Comparison of ENCODE assay signal across 1 cellular context in the genomic region with DNA sequence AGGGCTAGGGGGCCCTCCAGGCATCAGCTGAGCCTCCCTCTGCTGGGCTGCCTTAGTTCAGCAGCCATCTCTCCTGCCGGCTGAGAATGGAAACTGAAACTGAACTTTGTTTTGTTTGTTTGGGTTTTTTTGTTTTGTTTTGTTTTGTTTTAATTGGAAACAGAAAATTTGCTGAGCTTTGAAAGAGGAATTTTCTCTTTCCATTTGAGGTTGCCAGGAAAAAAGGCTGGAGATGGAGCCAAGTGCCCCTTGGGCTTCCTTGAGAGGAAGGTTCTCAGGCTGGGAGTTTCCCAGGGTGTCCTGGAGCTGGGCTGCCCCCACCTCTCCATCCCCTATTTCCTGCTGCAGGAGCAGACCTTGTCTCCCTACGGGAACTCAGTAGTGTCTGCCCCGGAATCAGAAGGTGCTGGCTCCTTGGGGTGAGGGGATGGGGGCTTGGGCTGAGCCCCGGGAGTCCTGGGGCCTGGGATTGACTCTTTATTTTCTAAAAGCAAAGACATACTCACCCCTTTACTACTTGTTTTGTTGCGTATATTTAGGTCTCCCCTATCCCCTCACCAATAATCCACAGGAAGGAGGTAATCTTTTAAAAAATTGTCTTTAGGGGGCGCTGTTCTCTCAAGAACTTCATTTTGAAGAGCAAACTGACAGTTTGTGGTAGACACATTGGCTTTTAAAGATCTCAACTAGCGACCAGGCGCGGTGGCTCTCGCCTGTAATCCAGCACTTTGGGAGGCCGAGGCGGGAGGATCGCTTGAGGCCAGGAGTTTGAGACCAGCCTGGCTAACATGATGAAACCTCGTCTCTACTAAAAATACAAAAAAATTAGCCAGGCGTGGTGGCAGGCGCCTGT.
TF ChIP-seq lines count a peak whose summit lies in the region.

No MANE protein-coding gene starts in this region.

TF ChIP-seq in GM12878, 131 proteins besides CTCF, POLR2A, EP300 and RAD21 (continued from another document and continues in another):
- TF ChIP-seq, protein P1, sequence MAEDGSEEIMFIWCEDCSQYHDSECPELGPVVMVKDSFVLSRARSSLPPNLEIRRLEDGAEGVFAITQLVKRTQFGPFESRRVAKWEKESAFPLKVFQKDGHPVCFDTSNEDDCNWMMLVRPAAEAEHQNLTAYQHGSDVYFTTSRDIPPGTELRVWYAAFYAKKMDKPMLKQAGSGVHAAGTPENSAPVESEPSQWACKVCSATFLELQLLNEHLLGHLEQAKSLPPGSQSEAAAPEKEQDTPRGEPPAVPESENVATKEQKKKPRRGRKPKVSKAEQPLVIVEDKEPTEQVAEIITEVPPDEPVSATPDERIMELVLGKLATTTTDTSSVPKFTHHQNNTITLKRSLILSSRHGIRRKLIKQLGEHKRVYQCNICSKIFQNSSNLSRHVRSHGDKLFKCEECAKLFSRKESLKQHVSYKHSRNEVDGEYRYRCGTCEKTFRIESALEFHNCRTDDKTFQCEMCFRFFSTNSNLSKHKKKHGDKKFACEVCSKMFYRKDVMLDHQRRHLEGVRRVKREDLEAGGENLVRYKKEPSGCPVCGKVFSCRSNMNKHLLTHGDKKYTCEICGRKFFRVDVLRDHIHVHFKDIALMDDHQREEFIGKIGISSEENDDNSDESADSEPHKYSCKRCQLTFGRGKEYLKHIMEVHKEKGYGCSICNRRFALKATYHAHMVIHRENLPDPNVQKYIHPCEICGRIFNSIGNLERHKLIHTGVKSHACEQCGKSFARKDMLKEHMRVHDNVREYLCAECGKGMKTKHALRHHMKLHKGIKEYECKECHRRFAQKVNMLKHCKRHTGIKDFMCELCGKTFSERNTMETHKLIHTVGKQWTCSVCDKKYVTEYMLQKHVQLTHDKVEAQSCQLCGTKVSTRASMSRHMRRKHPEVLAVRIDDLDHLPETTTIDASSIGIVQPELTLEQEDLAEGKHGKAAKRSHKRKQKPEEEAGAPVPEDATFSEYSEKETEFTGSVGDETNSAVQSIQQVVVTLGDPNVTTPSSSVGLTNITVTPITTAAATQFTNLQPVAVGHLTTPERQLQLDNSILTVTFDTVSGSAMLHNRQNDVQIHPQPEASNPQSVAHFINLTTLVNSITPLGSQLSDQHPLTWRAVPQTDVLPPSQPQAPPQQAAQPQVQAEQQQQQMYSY (CRISPR knock-in tag; IDR thresholded peaks at IDR 0.05) = no peak
- no peak for TF ChIP-seq SMAD1 (IDR thresholded peaks at IDR 0.05; ENCODE audit: low read depth, partially characterized antibody)
- no peak for TF ChIP-seq WRNIP1 (IDR thresholded peaks at IDR 0.05; ENCODE audit: borderline replicate concordance, low read depth, low read length)
- TF ChIP-seq MYC (IDR thresholded peaks at IDR 0.05; ENCODE audit: insufficient read depth, insufficient read length, insufficient replicate concordance, low read length, severe bottlenecking) = no peak
- TF ChIP-seq MYB (IDR thresholded peaks at IDR 0.05; ENCODE audit: borderline replicate concordance, low read depth, low read length) = no peak
- peak; percentile 70 to 83 for TF ChIP-seq IKZF2 (IDR thresholded peaks at IDR 0.05)
- TF ChIP-seq HCFC1 (IDR thresholded peaks at IDR 0.05; ENCODE audit: low read length) = no peak
- no peak for TF ChIP-seq BACH1 (IDR thresholded peaks at IDR 0.05; ENCODE audit: borderline replicate concordance)
- TF ChIP-seq NBN (IDR thresholded peaks at IDR 0.05) = peak; percentile 48; the same call in 1 of the 2 replicates
- peak; percentile 55 for TF ChIP-seq SMARCA5 (IDR thresholded peaks at IDR 0.05)
- no peak for TF ChIP-seq KDM1A (IDR thresholded peaks at IDR 0.05; ENCODE audit: borderline replicate concordance)
- no peak for TF ChIP-seq EED (IDR thresholded peaks at IDR 0.05; ENCODE audit: low read depth)
- 0 out of 2 replicates have a peak, but pooled peaks have one; percentile 5 for TF ChIP-seq CREM (IDR thresholded peaks at IDR 0.05; ENCODE audit: low read depth)
- TF ChIP-seq RAD51 (IDR thresholded peaks at IDR 0.05) = peak; percentile 7; the same call in 1 of the 2 replicates
- TF ChIP-seq, protein P2, sequence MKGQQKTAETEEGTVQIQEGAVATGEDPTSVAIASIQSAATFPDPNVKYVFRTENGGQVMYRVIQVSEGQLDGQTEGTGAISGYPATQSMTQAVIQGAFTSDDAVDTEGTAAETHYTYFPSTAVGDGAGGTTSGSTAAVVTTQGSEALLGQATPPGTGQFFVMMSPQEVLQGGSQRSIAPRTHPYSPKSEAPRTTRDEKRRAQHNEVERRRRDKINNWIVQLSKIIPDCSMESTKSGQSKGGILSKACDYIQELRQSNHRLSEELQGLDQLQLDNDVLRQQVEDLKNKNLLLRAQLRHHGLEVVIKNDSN (IDR thresholded peaks at IDR 0.05; ENCODE audit: borderline replicate concordance, extremely low read length, insufficient read depth, low read depth, low read length) = no peak
- no peak for TF ChIP-seq POLR2AphosphoS2 (IDR thresholded peaks at IDR 0.05; ENCODE audit: low read depth, low read length)
- TF ChIP-seq RBBP5 (conservative IDR thresholded peaks at IDR 0.05) = 0 out of 2 replicates have a peak, but pooled peaks have one; percentile 47
- no peak for TF ChIP-seq TCF12 (IDR thresholded peaks at IDR 0.05; ENCODE audit: low read depth, low read length)
- no peak for TF ChIP-seq BRCA1 (IDR thresholded peaks at IDR 0.05; ENCODE audit: low read depth, low read length)
- TF ChIP-seq SP1 (IDR thresholded peaks at IDR 0.05; ENCODE audit: low read depth, low read length) = no peak
- peak; percentile 83 for TF ChIP-seq IKZF1 (conservative IDR thresholded peaks at IDR 0.05)
- no peak for TF ChIP-seq LARP7 (IDR thresholded peaks at IDR 0.05)
- peak; percentile 38; the same call in 1 of the 2 replicates for TF ChIP-seq MTA2 (IDR thresholded peaks at IDR 0.05; ENCODE audit: low read depth)
- TF ChIP-seq TCF7 (IDR thresholded peaks at IDR 0.05; ENCODE audit: borderline replicate concordance) = no peak
- TF ChIP-seq NFYA (IDR thresholded peaks at IDR 0.05; ENCODE audit: borderline replicate concordance, low read depth, low read length) = no peak
- peak; percentile 52; the same call in 1 of the 2 replicates for TF ChIP-seq SMC3 (IDR thresholded peaks at IDR 0.05; ENCODE audit: borderline replicate concordance, low read length)
- TF ChIP-seq POLR2AphosphoS5 (IDR thresholded peaks at IDR 0.05; ENCODE audit: low read length) = no peak
- TF ChIP-seq, protein P3, sequence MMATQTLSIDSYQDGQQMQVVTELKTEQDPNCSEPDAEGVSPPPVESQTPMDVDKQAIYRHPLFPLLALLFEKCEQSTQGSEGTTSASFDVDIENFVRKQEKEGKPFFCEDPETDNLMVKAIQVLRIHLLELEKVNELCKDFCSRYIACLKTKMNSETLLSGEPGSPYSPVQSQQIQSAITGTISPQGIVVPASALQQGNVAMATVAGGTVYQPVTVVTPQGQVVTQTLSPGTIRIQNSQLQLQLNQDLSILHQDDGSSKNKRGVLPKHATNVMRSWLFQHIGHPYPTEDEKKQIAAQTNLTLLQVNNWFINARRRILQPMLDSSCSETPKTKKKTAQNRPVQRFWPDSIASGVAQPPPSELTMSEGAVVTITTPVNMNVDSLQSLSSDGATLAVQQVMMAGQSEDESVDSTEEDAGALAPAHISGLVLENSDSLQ (IDR thresholded peaks at IDR 0.05) = peak; percentile 83
- 0 out of 3 replicates have a peak, but pooled peaks have one; percentile 15 for TF ChIP-seq POU2F2 (IDR thresholded peaks at IDR 0.05; ENCODE audit: borderline replicate concordance, low read depth, low read length)
- no peak for TF ChIP-seq TCF3 (IDR thresholded peaks at IDR 0.05; ENCODE audit: borderline replicate concordance, insufficient read depth, low read depth, low read length)
- no peak for TF ChIP-seq SIN3A (IDR thresholded peaks at IDR 0.05; ENCODE audit: low read depth, low read length)
- TF ChIP-seq, protein P4, sequence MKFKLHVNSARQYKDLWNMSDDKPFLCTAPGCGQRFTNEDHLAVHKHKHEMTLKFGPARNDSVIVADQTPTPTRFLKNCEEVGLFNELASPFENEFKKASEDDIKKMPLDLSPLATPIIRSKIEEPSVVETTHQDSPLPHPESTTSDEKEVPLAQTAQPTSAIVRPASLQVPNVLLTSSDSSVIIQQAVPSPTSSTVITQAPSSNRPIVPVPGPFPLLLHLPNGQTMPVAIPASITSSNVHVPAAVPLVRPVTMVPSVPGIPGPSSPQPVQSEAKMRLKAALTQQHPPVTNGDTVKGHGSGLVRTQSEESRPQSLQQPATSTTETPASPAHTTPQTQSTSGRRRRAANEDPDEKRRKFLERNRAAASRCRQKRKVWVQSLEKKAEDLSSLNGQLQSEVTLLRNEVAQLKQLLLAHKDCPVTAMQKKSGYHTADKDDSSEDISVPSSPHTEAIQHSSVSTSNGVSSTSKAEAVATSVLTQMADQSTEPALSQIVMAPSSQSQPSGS (IDR thresholded peaks at IDR 0.05; ENCODE audit: low read length) = no peak
- no peak for TF ChIP-seq EGR1 (IDR thresholded peaks at IDR 0.05; ENCODE audit: borderline replicate concordance in 1 of 2, low read depth in 2 of 2, low read length in 2 of 2)
- TF ChIP-seq, protein P5, sequence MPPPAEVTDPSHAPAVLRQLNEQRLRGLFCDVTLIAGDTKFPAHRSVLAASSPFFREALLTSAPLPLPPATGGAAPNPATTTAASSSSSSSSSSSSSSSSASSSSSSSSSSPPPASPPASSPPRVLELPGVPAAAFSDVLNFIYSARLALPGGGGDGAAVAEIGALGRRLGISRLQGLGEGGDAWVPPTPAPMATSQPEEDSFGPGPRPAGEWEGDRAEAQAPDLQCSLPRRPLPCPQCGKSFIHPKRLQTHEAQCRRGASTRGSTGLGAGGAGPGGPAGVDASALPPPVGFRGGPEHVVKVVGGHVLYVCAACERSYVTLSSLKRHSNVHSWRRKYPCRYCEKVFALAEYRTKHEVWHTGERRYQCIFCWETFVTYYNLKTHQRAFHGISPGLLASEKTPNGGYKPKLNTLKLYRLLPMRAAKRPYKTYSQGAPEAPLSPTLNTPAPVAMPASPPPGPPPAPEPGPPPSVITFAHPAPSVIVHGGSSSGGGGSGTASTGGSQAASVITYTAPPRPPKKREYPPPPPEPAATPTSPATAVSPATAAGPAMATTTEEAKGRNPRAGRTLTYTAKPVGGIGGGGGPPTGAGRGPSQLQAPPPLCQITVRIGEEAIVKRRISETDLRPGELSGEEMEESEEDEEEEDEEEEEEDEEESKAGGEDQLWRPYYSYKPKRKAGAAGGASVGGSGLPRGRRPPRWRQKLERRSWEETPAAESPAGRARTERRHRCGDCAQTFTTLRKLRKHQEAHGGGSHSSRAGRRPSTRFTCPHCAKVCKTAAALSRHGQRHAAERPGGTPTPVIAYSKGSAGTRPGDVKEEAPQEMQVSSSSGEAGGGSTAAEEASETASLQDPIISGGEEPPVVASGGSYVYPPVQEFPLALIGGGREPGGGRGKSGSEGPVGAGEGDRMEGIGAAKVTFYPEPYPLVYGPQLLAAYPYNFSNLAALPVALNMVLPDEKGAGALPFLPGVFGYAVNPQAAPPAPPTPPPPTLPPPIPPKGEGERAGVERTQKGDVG (CRISPR knock-in tag; IDR thresholded peaks at IDR 0.05) = no peak
- TF ChIP-seq KAT2A (conservative IDR thresholded peaks at IDR 0.05; ENCODE audit: control insufficient read depth, low read depth, low read length) = no peak
- peak; percentile 27; the same call in 1 of the 2 replicates for TF ChIP-seq ZNF207 (IDR thresholded peaks at IDR 0.05; ENCODE audit: borderline replicate concordance)
- no peak for TF ChIP-seq MXI1 (IDR thresholded peaks at IDR 0.05; ENCODE audit: low read depth, low read length)
- no peak for TF ChIP-seq HDAC2 (IDR thresholded peaks at IDR 0.05)
- TF ChIP-seq MTA3 (IDR thresholded peaks at IDR 0.05; ENCODE audit: borderline replicate concordance, low read length) = no peak
- no peak; the same call in 1 of the 2 replicates for TF ChIP-seq NFIC (IDR thresholded peaks at IDR 0.05; ENCODE audit: low read depth, low read length)
- TF ChIP-seq PAX5 (IDR thresholded peaks at IDR 0.05; ENCODE audit: borderline replicate concordance, low read depth, low read length) = no peak
- TF ChIP-seq, protein P6, sequence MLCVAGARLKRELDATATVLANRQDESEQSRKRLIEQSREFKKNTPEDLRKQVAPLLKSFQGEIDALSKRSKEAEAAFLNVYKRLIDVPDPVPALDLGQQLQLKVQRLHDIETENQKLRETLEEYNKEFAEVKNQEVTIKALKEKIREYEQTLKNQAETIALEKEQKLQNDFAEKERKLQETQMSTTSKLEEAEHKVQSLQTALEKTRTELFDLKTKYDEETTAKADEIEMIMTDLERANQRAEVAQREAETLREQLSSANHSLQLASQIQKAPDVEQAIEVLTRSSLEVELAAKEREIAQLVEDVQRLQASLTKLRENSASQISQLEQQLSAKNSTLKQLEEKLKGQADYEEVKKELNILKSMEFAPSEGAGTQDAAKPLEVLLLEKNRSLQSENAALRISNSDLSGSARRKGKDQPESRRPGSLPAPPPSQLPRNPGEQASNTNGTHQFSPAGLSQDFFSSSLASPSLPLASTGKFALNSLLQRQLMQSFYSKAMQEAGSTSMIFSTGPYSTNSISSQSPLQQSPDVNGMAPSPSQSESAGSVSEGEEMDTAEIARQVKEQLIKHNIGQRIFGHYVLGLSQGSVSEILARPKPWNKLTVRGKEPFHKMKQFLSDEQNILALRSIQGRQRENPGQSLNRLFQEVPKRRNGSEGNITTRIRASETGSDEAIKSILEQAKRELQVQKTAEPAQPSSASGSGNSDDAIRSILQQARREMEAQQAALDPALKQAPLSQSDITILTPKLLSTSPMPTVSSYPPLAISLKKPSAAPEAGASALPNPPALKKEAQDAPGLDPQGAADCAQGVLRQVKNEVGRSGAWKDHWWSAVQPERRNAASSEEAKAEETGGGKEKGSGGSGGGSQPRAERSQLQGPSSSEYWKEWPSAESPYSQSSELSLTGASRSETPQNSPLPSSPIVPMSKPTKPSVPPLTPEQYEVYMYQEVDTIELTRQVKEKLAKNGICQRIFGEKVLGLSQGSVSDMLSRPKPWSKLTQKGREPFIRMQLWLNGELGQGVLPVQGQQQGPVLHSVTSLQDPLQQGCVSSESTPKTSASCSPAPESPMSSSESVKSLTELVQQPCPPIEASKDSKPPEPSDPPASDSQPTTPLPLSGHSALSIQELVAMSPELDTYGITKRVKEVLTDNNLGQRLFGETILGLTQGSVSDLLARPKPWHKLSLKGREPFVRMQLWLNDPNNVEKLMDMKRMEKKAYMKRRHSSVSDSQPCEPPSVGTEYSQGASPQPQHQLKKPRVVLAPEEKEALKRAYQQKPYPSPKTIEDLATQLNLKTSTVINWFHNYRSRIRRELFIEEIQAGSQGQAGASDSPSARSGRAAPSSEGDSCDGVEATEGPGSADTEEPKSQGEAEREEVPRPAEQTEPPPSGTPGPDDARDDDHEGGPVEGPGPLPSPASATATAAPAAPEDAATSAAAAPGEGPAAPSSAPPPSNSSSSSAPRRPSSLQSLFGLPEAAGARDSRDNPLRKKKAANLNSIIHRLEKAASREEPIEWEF (IDR thresholded peaks at IDR 0.05; ENCODE audit: insufficient replicate concordance, low read depth, low read length) = no peak
- TF ChIP-seq CREB1 (IDR thresholded peaks at IDR 0.05; ENCODE audit: low read depth) = no peak
- no peak for TF ChIP-seq ZZZ3 (IDR thresholded peaks at IDR 0.05; ENCODE audit: control insufficient read depth, insufficient read length, low read depth)
- TF ChIP-seq, protein P7, sequence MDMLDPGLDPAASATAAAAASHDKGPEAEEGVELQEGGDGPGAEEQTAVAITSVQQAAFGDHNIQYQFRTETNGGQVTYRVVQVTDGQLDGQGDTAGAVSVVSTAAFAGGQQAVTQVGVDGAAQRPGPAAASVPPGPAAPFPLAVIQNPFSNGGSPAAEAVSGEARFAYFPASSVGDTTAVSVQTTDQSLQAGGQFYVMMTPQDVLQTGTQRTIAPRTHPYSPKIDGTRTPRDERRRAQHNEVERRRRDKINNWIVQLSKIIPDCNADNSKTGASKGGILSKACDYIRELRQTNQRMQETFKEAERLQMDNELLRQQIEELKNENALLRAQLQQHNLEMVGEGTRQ (IDR thresholded peaks at IDR 0.05; ENCODE audit: borderline replicate concordance, low read depth, low read length) = no peak
- no peak; the same call in 1 of the 2 replicates for TF ChIP-seq STAT1 (conservative IDR thresholded peaks at IDR 0.05)
- no peak for TF ChIP-seq ZNF622 (IDR thresholded peaks at IDR 0.05)
- no peak for TF ChIP-seq ZBED1 (IDR thresholded peaks at IDR 0.05; ENCODE audit: borderline replicate concordance)
